In the genomic region with DNA sequence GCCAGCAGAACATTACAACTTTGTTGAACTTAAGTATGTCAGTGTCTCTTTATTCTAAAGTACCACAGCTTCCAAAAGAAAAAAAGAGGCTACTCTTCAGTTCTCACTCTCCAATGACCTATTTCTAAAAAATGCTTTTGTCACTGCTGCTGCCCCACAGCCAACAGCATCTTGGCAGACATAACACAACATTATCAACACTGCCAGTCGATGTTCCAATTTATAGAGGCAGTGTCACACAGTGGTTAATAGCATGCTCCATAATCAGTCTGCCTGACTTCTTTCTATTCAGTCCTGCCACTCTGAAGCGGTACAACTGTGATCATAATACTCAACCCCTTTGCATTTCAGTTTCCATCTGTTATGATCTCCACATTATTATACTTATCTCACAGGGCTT, we compare ENCODE assay signal across 25 cellular contexts.
DNase-seq lines count a peak whose midpoint lies in the region; TF ChIP-seq lines count a peak whose summit lies in the region.
"Had no signal": no experiment of that assay in that cellular context is flagged by ENCODE, and none has a peak within 500 bp of the region (broad histone marks: within the 10 kb centered on the region; RNA-seq: fewer than 3 reads in every experiment).

No MANE protein-coding gene starts in this region.

- no peak overlapping the region for H3K4me3 ChIP-seq in fibroblast of the aortic adventitia (ENCODE audit: low read depth, low read length)
- H3K4me3 ChIP-seq: GM12878, lower lobe of right lung, PC-9, psoas muscle, skin epidermis had no signal

- H3K27me3 Mint-ChIP-seq in T-helper 2 cell treated with Interferon-gamma antibody and Interleukin-4, amounts not matched to agents 5 μg/mL and 100 μg/mL, for 36 hours (ENCODE audit: low read depth): no peaks in the 10 kb centered on the region
- H3K27me3 Mint-ChIP-seq: activated B cell treated with CpG ODN at 0.5 μM for 24 hours; activated naive CD8-positive, alpha-beta T cell treated with anti-CD3 and anti-CD28 coated beads for 36 hours had no signal

- H3K4me3 Mint-ChIP-seq in T-helper 2 cell treated with Interferon-gamma antibody and Interleukin-4, amounts not matched to agents 5 μg/mL and 100 μg/mL, for 36 hours: no peak overlapping the region
- H3K4me3 Mint-ChIP-seq: activated B cell treated with CpG ODN at 0.5 μM for 24 hours; activated naive CD8-positive, alpha-beta T cell treated with anti-CD3 and anti-CD28 coated beads for 36 hours had no signal

- H3K27ac Mint-ChIP-seq in T-helper 2 cell treated with Interferon-gamma antibody and Interleukin-4, amounts not matched to agents 5 μg/mL and 100 μg/mL, for 36 hours: no peak overlapping the region
- H3K27ac Mint-ChIP-seq: activated B cell treated with CpG ODN at 0.5 μM for 24 hours; activated naive CD8-positive, alpha-beta T cell treated with anti-CD3 and anti-CD28 coated beads for 36 hours had no signal

- no peaks in the 10 kb centered on the region for H3K4me1 Mint-ChIP-seq in T-helper 2 cell treated with Interferon-gamma antibody and Interleukin-4, amounts not matched to agents 5 μg/mL and 100 μg/mL, for 36 hours (ENCODE audit: low read depth)
- H3K4me1 Mint-ChIP-seq: activated B cell treated with CpG ODN at 0.5 μM for 24 hours; activated naive CD8-positive, alpha-beta T cell treated with anti-CD3 and anti-CD28 coated beads for 36 hours had no signal

- no peak for TF ChIP-seq CTCF in fibroblast of the aortic adventitia (IDR thresholded peaks at IDR 0.05; ENCODE audit: insufficient read depth, low read length)

- H3K36me3 Mint-ChIP-seq in T-helper 2 cell treated with Interferon-gamma antibody and Interleukin-4, amounts not matched to agents 5 μg/mL and 100 μg/mL, for 36 hours (ENCODE audit: low read depth): no peaks in the 10 kb centered on the region
- H3K36me3 Mint-ChIP-seq: activated naive CD8-positive, alpha-beta T cell treated with anti-CD3 and anti-CD28 coated beads for 36 hours had no signal

- DNase-seq in AG20443 (ENCODE audit: low spot score) (peak; percentile 22), M059J (ENCODE audit: low read depth) (peak; percentile 53), fibroblast of the aortic adventitia (ENCODE audit: low read depth) (peak; percentile 34), myocyte (ENCODE audit: low read depth) (peak; percentile 0), OCI-M1 (lab: John Stamatoyannopoulos, UW) (no peak), NCI-H2107 treated with DMSO at 0.1 percent for 48 hours (lab: John Stamatoyannopoulos, UW; ENCODE audit: unreplicated experiment) (no peak), MV-4-11 (lab: John Stamatoyannopoulos, UW) (no peak)
- DNase-seq in T-helper 2 cell treated with Interferon-gamma antibody and Interleukin-4, amounts not matched to agents 5 μg/mL and 100 μg/mL, for 36 hours (ENCODE audit: low spot score): no peak
- DNase-seq: activated B cell treated with CpG ODN at 0.5 μM for 24 hours; activated CD4-positive, alpha-beta T cell treated with anti-CD3 and anti-CD28 coated beads, Interleukin-2, amount 50 U/mL, for 48 hours; activated CD8-positive, alpha-beta memory T cell treated with anti-CD3 and anti-CD28 coated beads, Interleukin-2, amount 50 U/mL, for 48 hours; activated naive CD8-positive, alpha-beta T cell treated with anti-CD3 and anti-CD28 coated beads for 36 hours; DND-41; foreskin melanocyte; lower lobe of right lung; NCI-H1417; NCI-H2081 treated with DMSO at 0.1 percent for 48 hours; NCI-H446; PC-9; psoas muscle; SHP77 treated with DMSO at 0.1 percent for 48 hours; stimulated activated CD4-positive, alpha-beta T cell treated with anti-CD3 and anti-CD28 coated beads, Interleukin-1b, Interleukin-23, amount 100 ng/mL, for 48 hours; T1000 had no signal

- no peaks in the 10 kb centered on the region for H3K9me3 Mint-ChIP-seq in T-helper 2 cell treated with Interferon-gamma antibody and Interleukin-4, amounts not matched to agents 5 μg/mL and 100 μg/mL, for 36 hours
- H3K9me3 Mint-ChIP-seq: activated B cell treated with CpG ODN at 0.5 μM for 24 hours; activated naive CD8-positive, alpha-beta T cell treated with anti-CD3 and anti-CD28 coated beads for 36 hours had no signal

Comparison
In these comparisons a context has a peak if more than half of its experiments do, and no peak if none do; other contexts are left out.
1. DNase-seq: peak in AG20443 (single experiment), M059J (single experiment), fibroblast of the aortic adventitia (single experiment) and myocyte (single experiment); none in OCI-M1 (single experiment), NCI-H2107 treated with DMSO at 0.1 percent for 48 hours (single experiment), MV-4-11 (single experiment) and T-helper 2 cell treated with Interferon-gamma antibody and Interleukin-4, amounts not matched to agents 5 μg/mL and 100 μg/mL, for 36 hours (single experiment).